Comparison of ENCODE assay signal across 8 cellular contexts in genomic region chr6:28586273-28586672, GRCh38.
DNase-seq lines count a peak whose midpoint lies in the region; ATAC-seq and TF ChIP-seq lines count a peak whose summit lies in the region.

No MANE protein-coding gene starts in this region.

- no peak overlapping the region for H3K27ac Mint-ChIP-seq in activated CD4-positive, alpha-beta T cell treated with anti-CD3 and anti-CD28 coated beads, Interleukin-2, amount 10 ng/mL, durations not matched to agents 24 days and 14 days
- H3K27ac Mint-ChIP-seq in activated naive CD8-positive, alpha-beta T cell = no peak overlapping the region

- peaks cover 54% of the 10 kb centered on the region for H3K27me3 Mint-ChIP-seq in activated CD4-positive, alpha-beta T cell treated with anti-CD3 and anti-CD28 coated beads, Interleukin-2, amount 10 ng/mL, durations not matched to agents 24 days and 14 days
- peaks cover 46% of the 10 kb centered on the region for H3K27me3 Mint-ChIP-seq in activated naive CD8-positive, alpha-beta T cell

- H3K9ac ChIP-seq in subcutaneous abdominal adipose tissue (ENCODE audit: low read length in 5 of 5) = no peak overlapping the region

- WGBS in spleen, 5 donors = 86 to 93% (median 90%) methylated on average over 6 of the region's 6 CpGs

- H3K36me3 Mint-ChIP-seq in activated CD4-positive, alpha-beta T cell treated with anti-CD3 and anti-CD28 coated beads, Interleukin-2, amount 10 ng/mL, durations not matched to agents 24 days and 14 days (ENCODE audit: low read depth) = peaks cover 3% of the 10 kb centered on the region
- H3K36me3 Mint-ChIP-seq in activated naive CD8-positive, alpha-beta T cell = peaks cover 7% of the 10 kb centered on the region

- peaks cover 2% of the 10 kb centered on the region for H3K27me3 ChIP-seq in kidney epithelial cell (ENCODE audit: control insufficient read depth, insufficient read depth, low read length)
- peaks cover 0 to 22% (median 6%) of the 10 kb centered on the region in 5 donors for H3K27me3 ChIP-seq in subcutaneous abdominal adipose tissue (ENCODE audit: control insufficient read depth in 5 of 5, insufficient read depth in 4 of 5, low read length in 5 of 5)
- H3K27me3 ChIP-seq in spleen (replicated peaks in 1 of 7) = peaks cover 0 to 92% (median 49%) of the 10 kb centered on the region in 7 donors

- peak overlapping the region; percentile 85 for H3K4me3 Mint-ChIP-seq in activated CD4-positive, alpha-beta T cell treated with anti-CD3 and anti-CD28 coated beads, Interleukin-2, amount 10 ng/mL, durations not matched to agents 24 days and 14 days
- peak overlapping the region; percentile 89 for H3K4me3 Mint-ChIP-seq in activated naive CD8-positive, alpha-beta T cell

- no peaks in the 10 kb centered on the region for H3K36me3 ChIP-seq in kidney epithelial cell (ENCODE audit: control insufficient read depth, insufficient read depth, low read length)
- no peaks in the 10 kb centered on the region for H3K36me3 ChIP-seq in subcutaneous abdominal adipose tissue (ENCODE audit: control insufficient read depth in 5 of 5, insufficient read depth in 5 of 5, low read length in 5 of 5)
- H3K36me3 ChIP-seq in spleen = no peaks in the 10 kb centered on the region

- TF ChIP-seq CTCF in kidney epithelial cell (IDR thresholded peaks at IDR 0.05; ENCODE audit: insufficient read depth, low read length, poor library complexity, severe bottlenecking) = no peak
- TF ChIP-seq CTCF in spleen (IDR thresholded peaks at IDR 0.05 in 8 of 11, conservative IDR thresholded peaks at IDR 0.05 in 3 of 11) = no peak

- H3K27ac ChIP-seq in subcutaneous abdominal adipose tissue (ENCODE audit: low read depth, low read length) (no peak overlapping the region), spleen (no peak overlapping the region)

- peaks cover 6 to 26% (median 19%) of the 10 kb centered on the region in 5 donors for H3K4me1 ChIP-seq in subcutaneous abdominal adipose tissue (ENCODE audit: control insufficient read depth in 5 of 5, insufficient read depth in 5 of 5, low read length in 5 of 5)
- peaks cover 0 to 13% (median 6%) of the 10 kb centered on the region in 6 donors for H3K4me1 ChIP-seq in spleen

- H3K4me3 ChIP-seq in kidney epithelial cell (ENCODE audit: low read depth, low read length) (peak overlapping the region; percentile 77), subcutaneous abdominal adipose tissue (ENCODE audit: low read depth in 1 of 5, low read length in 5 of 5) (peak overlapping the region in 4 of 5 donors; percentile 74 to 87 (median 80)), spleen (peak overlapping the region in 1 of 8 donors; percentile 68)

- peaks cover 30% of the 10 kb centered on the region for H3K4me1 Mint-ChIP-seq in activated CD4-positive, alpha-beta T cell treated with anti-CD3 and anti-CD28 coated beads, Interleukin-2, amount 10 ng/mL, durations not matched to agents 24 days and 14 days
- H3K4me1 Mint-ChIP-seq in activated naive CD8-positive, alpha-beta T cell (ENCODE audit: low read depth) = peaks cover 33% of the 10 kb centered on the region

- ATAC-seq in GM18498 (IDR thresholded peaks at IDR 0.05; ENCODE audit: unreplicated experiment) (no peak), HG02938 (IDR thresholded peaks at IDR 0.05; ENCODE audit: unreplicated experiment) (no peak)

- no peaks in the 10 kb centered on the region for H3K9me3 ChIP-seq in subcutaneous abdominal adipose tissue (ENCODE audit: control insufficient read depth in 5 of 5, low read length in 5 of 5)
- peaks cover 0 to 10% (median 0%) of the 10 kb centered on the region in 8 donors for H3K9me3 ChIP-seq in spleen

- no peak for TF ChIP-seq POLR2A in spleen (IDR thresholded peaks at IDR 0.05)

- peaks cover 28% of the 10 kb centered on the region for H3K9me3 Mint-ChIP-seq in activated CD4-positive, alpha-beta T cell treated with anti-CD3 and anti-CD28 coated beads, Interleukin-2, amount 10 ng/mL, durations not matched to agents 24 days and 14 days
- peaks cover 6% of the 10 kb centered on the region for H3K9me3 Mint-ChIP-seq in activated naive CD8-positive, alpha-beta T cell (ENCODE audit: low read depth)

- no peak for DNase-seq in activated CD4-positive, alpha-beta T cell treated with anti-CD3 and anti-CD28 coated beads, Interleukin-2, amount 10 ng/mL, durations not matched to agents 24 days and 14 days
- DNase-seq in activated CD4-positive, alpha-beta T cell treated with anti-CD3 and anti-CD28 coated beads, Interleukin-2, amount 50 U/mL, for 4 hours = no peak
- no peak for DNase-seq in kidney epithelial cell (ENCODE audit: low read depth)
- no peak for DNase-seq in spleen

- intact Hi-C loops in activated CD4-positive, alpha-beta T cell treated with anti-CD3 and anti-CD28 coated beads, Interleukin-2, amount 10 ng/mL, durations not matched to agents 24 days and 14 days (cut with micrococcal nuclease) = loop anchor here (5.0 kb wide), 1 partner anchor 369 kb away; no protein-coding TSS in a partner anchor
- intact Hi-C loops in spleen (cut with DNase I; ENCODE audit: low total_unique reads) = no loop called here
